ENCODE assay signal across 11 cellular contexts in the genomic region with DNA sequence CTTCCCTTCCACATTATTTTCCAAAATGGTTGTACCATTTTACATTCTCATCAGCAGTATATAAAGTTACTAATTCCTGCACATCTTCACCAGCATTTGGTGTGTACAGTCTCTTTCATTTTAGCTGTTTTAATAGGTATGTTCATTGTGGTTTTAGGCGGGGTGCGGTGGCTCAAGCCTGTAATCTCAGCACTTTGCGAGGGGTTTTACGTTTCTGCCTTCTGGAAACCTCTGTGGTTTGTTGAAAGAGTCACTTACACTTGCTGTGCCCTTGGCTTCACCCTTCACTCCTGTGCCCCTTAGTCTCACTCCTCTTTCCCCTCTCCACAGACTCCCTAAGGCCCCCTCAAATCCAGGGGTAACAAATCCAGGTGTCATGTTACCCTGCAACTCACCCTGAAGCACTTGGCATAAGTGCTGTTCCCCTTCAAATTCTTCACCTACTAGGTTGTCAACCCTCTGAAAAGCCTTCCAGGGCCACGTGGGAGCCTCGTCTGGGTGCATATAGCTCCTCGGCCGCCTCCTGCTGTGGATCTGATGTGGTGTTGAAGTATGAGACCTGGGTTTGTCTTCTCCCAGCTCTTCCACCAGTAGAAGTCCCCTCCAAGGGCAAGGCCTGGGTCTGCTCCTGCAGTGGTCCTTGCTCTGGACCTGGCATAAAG. TPM values are rescaled to one million over a fixed set of nuclear protein-coding genes. Genes with fewer than 3 reads are reported as not detected.
DNase-seq lines count a peak whose midpoint lies in the region; ATAC-seq and TF ChIP-seq lines count a peak whose summit lies in the region.
"Had no signal": no experiment of that assay in that cellular context is flagged by ENCODE, and none has a peak within 500 bp of the region (broad histone marks: within the 10 kb centered on the region; RNA-seq: fewer than 3 reads in every experiment).

No MANE protein-coding gene starts in this region.

- H3K36me3 ChIP-seq in psoas muscle (ENCODE audit: insufficient read depth in 1 of 2, low read depth in 1 of 2), result peaks cover 0 to 33% of the 10 kb centered on the region in 2 donors
- H3K36me3 ChIP-seq: neural progenitor cell had no signal

- peak overlapping the region; percentile 82 for H3K27ac Mint-ChIP-seq in activated CD4-positive, alpha-beta memory T cell treated with anti-CD3 and anti-CD28 coated beads, Interleukin-2, amount 10 ng/mL, durations not matched to agents 7 days and 5 days
- H3K27ac Mint-ChIP-seq: neural progenitor cell had no signal

- peaks cover 34% of the 10 kb centered on the region for H3K4me1 ChIP-seq in psoas muscle
- H3K4me1 ChIP-seq: neural progenitor cell had no signal

- POLR2A ChIA-PET in activated CD4-positive, alpha-beta memory T cell treated with anti-CD3 and anti-CD28 coated beads, Interleukin-2, amount 10 ng/mL, durations not matched to agents 7 days and 5 days (lab: Charles Lee), result interaction anchor here (0.8 to 5.8 kb wide), 11 partner anchors 9 to 178 kb away, joined by 3 to 64 read pairs (median 4); a partner anchor contains a TSS

- H3K27me3 ChIP-seq in psoas muscle (ENCODE audit: insufficient read depth in 3 of 3, low read length in 2 of 3), result no peaks in the 10 kb centered on the region
- H3K27me3 ChIP-seq: neural progenitor cell had no signal

- H3K4me3 Mint-ChIP-seq in activated CD4-positive, alpha-beta memory T cell treated with anti-CD3 and anti-CD28 coated beads, Interleukin-2, amount 10 ng/mL, durations not matched to agents 7 days and 5 days, result peak overlapping the region; percentile 14
- H3K4me3 Mint-ChIP-seq: neural progenitor cell had no signal

- H3K9me3 ChIP-seq in psoas muscle, result no peaks in the 10 kb centered on the region

- ATAC-seq in activated CD4-positive, CD25-positive, alpha-beta regulatory T cell treated with anti-CD3 and anti-CD28 coated beads, Interleukin-2, amount 50 U/mL, for 24 hours, result peak; percentile 91 to 92
- ATAC-seq in psoas muscle (no peak), HG03565 (IDR thresholded peaks at IDR 0.05; ENCODE audit: unreplicated experiment) (no peak)

- DNase-seq in activated CD4-positive, CD25-positive, alpha-beta regulatory T cell (lab: John Stamatoyannopoulos, UW), result no peak
- DNase-seq in activated CD4-positive, alpha-beta memory T cell treated with anti-CD3 and anti-CD28 coated beads, Interleukin-2, amount 10 ng/mL, durations not matched to agents 7 days and 5 days, result peak; percentile 77
- no peak for DNase-seq in psoas muscle
- no peak for DNase-seq in SK-N-DZ (ENCODE audit: low spot score)
- DNase-seq: activated CD8-positive, alpha-beta memory T cell treated with anti-CD3 and anti-CD28 coated beads, Interleukin-2, amount 50 U/mL, for 48 hours; dermis blood vessel endothelial cell; GDM1; NCI-H2029 treated with DMSO at 0.1 percent for 48 hours had no signal

- TF ChIP-seq CTCF in psoas muscle (IDR thresholded peaks at IDR 0.05), result no peak

- H3K4me1 Mint-ChIP-seq in activated CD4-positive, alpha-beta memory T cell treated with anti-CD3 and anti-CD28 coated beads, Interleukin-2, amount 10 ng/mL, durations not matched to agents 7 days and 5 days, result peaks cover 14% of the 10 kb centered on the region
- H3K4me1 Mint-ChIP-seq: neural progenitor cell had no signal

- H3K27me3 Mint-ChIP-seq in activated CD4-positive, alpha-beta memory T cell treated with anti-CD3 and anti-CD28 coated beads, Interleukin-2, amount 10 ng/mL, durations not matched to agents 7 days and 5 days, result no peaks in the 10 kb centered on the region

- H3K4me3 ChIP-seq in psoas muscle, result no peak overlapping the region
- H3K4me3 ChIP-seq: neural progenitor cell had no signal

- H3K27ac ChIP-seq in psoas muscle, result peak overlapping the region; percentile 53
- H3K27ac ChIP-seq: neural progenitor cell had no signal

- no peaks in the 10 kb centered on the region for H3K9me3 Mint-ChIP-seq in activated CD4-positive, alpha-beta memory T cell treated with anti-CD3 and anti-CD28 coated beads, Interleukin-2, amount 10 ng/mL, durations not matched to agents 7 days and 5 days
- H3K9me3 Mint-ChIP-seq: neural progenitor cell had no signal

- peaks cover 26% of the 10 kb centered on the region for H3K36me3 Mint-ChIP-seq in activated CD4-positive, alpha-beta memory T cell treated with anti-CD3 and anti-CD28 coated beads, Interleukin-2, amount 10 ng/mL, durations not matched to agents 7 days and 5 days (ENCODE audit: low read depth)

- CTCF ChIA-PET in activated CD4-positive, alpha-beta memory T cell treated with anti-CD3 and anti-CD28 coated beads, Interleukin-2, amount 10 ng/mL, durations not matched to agents 7 days and 5 days (lab: Charles Lee), result interaction anchor here (0.7 to 2.0 kb wide), 4 partner anchors 17 to 1478 kb away, joined by 4 to 7 read pairs (median 6); no protein-coding TSS in a partner anchor

- WGBS in psoas muscle, 3 donors, result 31 to 54% (median 32%) methylated on average over 8 of the region's 8 CpGs

- intact Hi-C loops in psoas muscle (cut with DNase I), result no loop called here

RNA-seq across cellular contexts. Expression of a gene that starts 20.8 kb away (rescaled TPM):
- total RNA-seq in activated CD4-positive, alpha-beta memory T cell treated with anti-CD3 and anti-CD28 coated beads, Interleukin-2, amount 10 ng/mL, durations not matched to agents 7 days and 5 days, result 10 to 100 TPM; 38.7 to 41.2 TPM
- 100 to 1,000 TPM in 1 of 4 donors, 10 to 100 TPM in 3; 12.3 to 111 (median 50.9) TPM for total RNA-seq in psoas muscle
- polyA plus RNA-seq in psoas muscle, result 10 to 100 TPM in 2 of 3 donors, 1 to 10 TPM in 1; 9.5 to 26.1 (median 23.4) TPM
- 9.2 and 12.0 TPM in 2 replicates for polyA plus RNA-seq in SK-N-DZ (2014; cell fraction: cytosol; rRNA removed)
- polyA plus RNA-seq in SK-N-DZ (2014; cell fraction: nucleus; rRNA removed), result 5.0 and 7.0 TPM in 2 replicates

RNA-seq across cellular contexts. Expression of a gene that starts 42.7 kb away (rescaled TPM):
- total RNA-seq in activated CD4-positive, alpha-beta memory T cell treated with anti-CD3 and anti-CD28 coated beads, Interleukin-2, amount 10 ng/mL, durations not matched to agents 7 days and 5 days, result 10 to 100 TPM; 43.9 to 55.3 TPM
- total RNA-seq in psoas muscle, result 10 to 100 TPM; 19.9 to 40.0 (median 23.4) TPM
- 10 to 100 TPM; 34.3 to 79.2 (median 49.0) TPM for polyA plus RNA-seq in psoas muscle
- polyA plus RNA-seq in SK-N-DZ (2014; cell fraction: cytosol; rRNA removed), result 178 and 199 TPM in 2 replicates
- polyA plus RNA-seq in SK-N-DZ (2014; cell fraction: nucleus; rRNA removed), result 61.7 and 117 TPM in 2 replicates

RNA-seq across cellular contexts. Expression of a gene that starts 43.1 kb away (rescaled TPM):
- total RNA-seq in activated CD4-positive, alpha-beta memory T cell treated with anti-CD3 and anti-CD28 coated beads, Interleukin-2, amount 10 ng/mL, durations not matched to agents 7 days and 5 days, result 10 to 100 TPM; 69.9 to 72.2 TPM
- 100 to 1,000 TPM; 422 to 513 (median 474) TPM for total RNA-seq in psoas muscle
- 100 to 1,000 TPM; 346 to 459 (median 402) TPM for polyA plus RNA-seq in psoas muscle
- 62.2 and 66.7 TPM in 2 replicates for polyA plus RNA-seq in SK-N-DZ (2014; cell fraction: cytosol; rRNA removed)
- 53.0 and 66.4 TPM in 2 replicates for polyA plus RNA-seq in SK-N-DZ (2014; cell fraction: nucleus; rRNA removed)

RNA-seq across cellular contexts. Expression of a gene that starts 44.1 kb away (rescaled TPM):
- total RNA-seq in activated CD4-positive, alpha-beta memory T cell treated with anti-CD3 and anti-CD28 coated beads, Interleukin-2, amount 10 ng/mL, durations not matched to agents 7 days and 5 days, result 1 to 10 TPM; 2.3 to 3.3 TPM
- total RNA-seq in psoas muscle, result 10 to 100 TPM; 11.7 to 23.9 (median 16.1) TPM
- 1 to 10 TPM; 2.0 to 7.8 (median 6.2) TPM for polyA plus RNA-seq in psoas muscle
- 6.7 and 7.3 TPM in 2 replicates for polyA plus RNA-seq in SK-N-DZ (2014; cell fraction: cytosol; rRNA removed)
- polyA plus RNA-seq in SK-N-DZ (2014; cell fraction: nucleus; rRNA removed), result 6.1 and 8.3 TPM in 2 replicates

Comparison
In these comparisons a context has a peak if more than half of its experiments do, and no peak if none do; other contexts are left out.
1. ATAC-seq: peak in activated CD4-positive, CD25-positive, alpha-beta regulatory T cell treated with anti-CD3 and anti-CD28 coated beads, Interleukin-2, amount 50 U/mL, for 24 hours (2 of 2); none in psoas muscle (0 of 4) and HG03565 (single experiment).
2. RNA of a gene that starts 43.1 kb away (total RNA-seq): 422 to 513 TPM in psoas muscle; 69.9 to 72.2 TPM in activated CD4-positive, alpha-beta memory T cell treated with anti-CD3 and anti-CD28 coated beads, Interleukin-2, amount 10 ng/mL, durations not matched to agents 7 days and 5 days; every median in the first group is over 4 times any median in the second.